Comparison of ENCODE assay signal across 25 cellular contexts in genomic region chr7:27942711-27943110, GRCh38.
"Had no signal": no experiment of that assay in that cellular context is flagged by ENCODE, and none has a peak within 500 bp of the region (broad histone marks: within the 10 kb centered on the region; RNA-seq: fewer than 3 reads in every experiment).

No MANE protein-coding gene starts in this region.

- H3K4me2 ChIP-seq: neural progenitor cell had no signal

- H3K4me3 Mint-ChIP-seq: mesothelial cell of epicardium; naive B cell; natural killer cell treated with Interleukin-12 subunit alpha and Interleukin-12 subunit beta and Interleukin-15 and Interleukin-18, amount 100 ng/mL, for 72 hours; neural progenitor cell; stimulated activated naive B cell treated with anti-CD40 and anti-IgM and Interleukin-4, amounts not matched to agents 10 μg/mL and 1 μg/mL and 100 μg/mL, for 72 hours; stimulated activated naive CD8-positive, alpha-beta T cell treated with anti-CD3 and anti-CD28 coated beads, Interleukin-15, amount 100 ng/mL, for 72 hours had no signal

- H3K79me2 ChIP-seq: parathyroid adenoma had no signal

- H3K4me1 Mint-ChIP-seq: stimulated activated naive CD8-positive, alpha-beta T cell treated with anti-CD3 and anti-CD28 coated beads, Interleukin-15, amount 100 ng/mL, for 72 hours had no signal

- H3K27me3 Mint-ChIP-seq: naive B cell; natural killer cell treated with Interleukin-12 subunit alpha and Interleukin-12 subunit beta and Interleukin-15 and Interleukin-18, amount 100 ng/mL, for 72 hours; stimulated activated naive B cell treated with anti-CD40 and anti-IgM and Interleukin-4, amounts not matched to agents 10 μg/mL and 1 μg/mL and 100 μg/mL, for 72 hours; stimulated activated naive CD8-positive, alpha-beta T cell treated with anti-CD3 and anti-CD28 coated beads, Interleukin-15, amount 100 ng/mL, for 72 hours had no signal

- H3K36me3 ChIP-seq: esophagus squamous epithelium, left lung, neural progenitor cell, prostate gland, sigmoid colon, thyroid gland, vagina had no signal

- H2AFZ ChIP-seq: neural progenitor cell, parathyroid adenoma had no signal

- H3K9me3 Mint-ChIP-seq: mesothelial cell of epicardium; naive B cell; natural killer cell treated with Interleukin-12 subunit alpha and Interleukin-12 subunit beta and Interleukin-15 and Interleukin-18, amount 100 ng/mL, for 72 hours; neural progenitor cell; stimulated activated naive CD8-positive, alpha-beta T cell treated with anti-CD3 and anti-CD28 coated beads, Interleukin-15, amount 100 ng/mL, for 72 hours had no signal

- H3K4me3 ChIP-seq: coronary artery, esophagus squamous epithelium, left lung, mucosa of descending colon, neural progenitor cell, prostate gland, sigmoid colon, skin epidermis, thyroid gland, vagina had no signal

- ATAC-seq: left lung; mucosa of descending colon; natural killer cell treated with Interleukin-12 subunit alpha and Interleukin-12 subunit beta and Interleukin-15 and Interleukin-18, amount 100 ng/mL, for 72 hours; right cardiac atrium; stimulated activated naive B cell treated with anti-CD40 and anti-IgM and Interleukin-4, amounts not matched to agents 10 μg/mL and 1 μg/mL and 100 μg/mL, for 72 hours; stimulated activated naive CD8-positive, alpha-beta T cell treated with anti-CD3 and anti-CD28 coated beads, Interleukin-15, amount 100 ng/mL, for 72 hours had no signal

- H3K36me3 Mint-ChIP-seq: natural killer cell treated with Interleukin-12 subunit alpha and Interleukin-12 subunit beta and Interleukin-15 and Interleukin-18, amount 100 ng/mL, for 72 hours; neural progenitor cell had no signal

- H3K9me3 ChIP-seq: esophagus squamous epithelium, left lung, mucosa of descending colon, prostate gland, sigmoid colon, thyroid gland, vagina had no signal

- H3K27ac Mint-ChIP-seq: mesothelial cell of epicardium; natural killer cell treated with Interleukin-12 subunit alpha and Interleukin-12 subunit beta and Interleukin-15 and Interleukin-18, amount 100 ng/mL, for 72 hours; neural progenitor cell; stimulated activated naive B cell treated with anti-CD40 and anti-IgM and Interleukin-4, amounts not matched to agents 10 μg/mL and 1 μg/mL and 100 μg/mL, for 72 hours; stimulated activated naive CD8-positive, alpha-beta T cell treated with anti-CD3 and anti-CD28 coated beads, Interleukin-15, amount 100 ng/mL, for 72 hours had no signal

- DNase-seq: dermis blood vessel endothelial cell; effector memory CD4-positive, alpha-beta T cell; esophagus squamous epithelium; foreskin melanocyte; left lung; mesenchymal stem cell; mucosa of descending colon; naive B cell; right cardiac atrium; sigmoid colon; stimulated activated CD4-positive, alpha-beta T cell treated with anti-CD3 and anti-CD28 coated beads, Interleukin-15, amount 100 ng/mL, for 24 hours; stimulated activated CD4-positive, alpha-beta T cell treated with anti-CD3 and anti-CD28 coated beads, Interleukin-2, amount 100 ng/mL, for 48 hours; stimulated activated naive B cell treated with anti-CD40 and anti-IgM and Interleukin-4, amounts not matched to agents 10 μg/mL and 1 μg/mL and 100 μg/mL, for 72 hours; stimulated activated naive CD8-positive, alpha-beta T cell treated with anti-CD3 and anti-CD28 coated beads, Interleukin-15, amount 100 ng/mL, for 72 hours; thyroid gland had no signal

- H3K4me1 ChIP-seq: esophagus squamous epithelium, left lung, neural progenitor cell, prostate gland had no signal

- H3K9ac ChIP-seq: neural progenitor cell, parathyroid adenoma had no signal

- H3K27me3 ChIP-seq: esophagus squamous epithelium, left lung, neural progenitor cell, sigmoid colon, thyroid gland, vagina had no signal

- FAIRE-seq: endothelial cell of umbilical vein, keratinocyte had no signal

- H3K27ac ChIP-seq: coronary artery, esophagus squamous epithelium, left lung, neural progenitor cell, parathyroid adenoma, prostate gland, sigmoid colon, thyroid gland, vagina had no signal
